In genomic region chr19:15265214-15265613, GRCh38 we compare ENCODE assay signal across 15 cellular contexts. TPM values are rescaled to one million over a fixed set of nuclear protein-coding genes. Genes with fewer than 3 reads are reported as not detected.
DNase-seq lines count a peak whose midpoint lies in the region; ATAC-seq, FAIRE-seq and TF ChIP-seq lines count a peak whose summit lies in the region.
"Had no signal": no experiment of that assay in that cellular context is flagged by ENCODE, and none has a peak within 500 bp of the region (broad histone marks: within the 10 kb centered on the region; RNA-seq: fewer than 3 reads in every experiment).

No MANE protein-coding gene starts in this region.

- peaks cover 3% of the 10 kb centered on the region for H3K4me1 Mint-ChIP-seq in activated naive CD8-positive, alpha-beta T cell treated with anti-CD3 and anti-CD28 coated beads, Interleukin-2, amount 50 U/mL, for 24 hours

- H3K9me3 ChIP-seq in muscle layer of colon (ENCODE audit: low read length), result no peaks in the 10 kb centered on the region
- H3K9me3 ChIP-seq: neutrophil had no signal

- H3K4me3 ChIP-seq in muscle layer of colon (ENCODE audit: low read depth in 1 of 2, low read length in 2 of 2), result no peak overlapping the region

- TF ChIP-seq POLR2A in GM12892 (IDR thresholded peaks at IDR 0.05; ENCODE audit: low read depth, low read length), result no peak

- ATAC-seq in activated naive CD8-positive, alpha-beta T cell treated with anti-CD3 and anti-CD28 coated beads, Interleukin-2, amount 50 U/mL, for 24 hours, result no peak

- no peaks in the 10 kb centered on the region for H3K27me3 ChIP-seq in muscle layer of colon (ENCODE audit: control insufficient read depth in 1 of 2, insufficient read depth in 2 of 2, low read length in 2 of 2)
- H3K27me3 ChIP-seq: neutrophil had no signal

- H3K4me1 ChIP-seq in muscle layer of colon (ENCODE audit: insufficient read depth, low read length), result peaks cover 54% of the 10 kb centered on the region

- TF ChIP-seq CTCF in RWPE1 (conservative IDR thresholded peaks at IDR 0.05; ENCODE audit: low read depth), result no peak

- DNase-seq in RWPE1 (ENCODE audit: low spot score) (no peak), caudate nucleus (lab: John Stamatoyannopoulos, UW) (no peak), epidermal melanocyte (ENCODE audit: insufficient read length, low spot score) (no peak), GM12892 (ENCODE audit: insufficient read length) (no peak)
- DNase-seq in activated naive CD8-positive, alpha-beta T cell treated with anti-CD3 and anti-CD28 coated beads, Interleukin-2, amount 50 U/mL, for 24 hours, result no peak
- DNase-seq: activated effector memory CD4-positive, alpha-beta T cell treated with Interleukin-2 at 50 U/mL for 16 hours; GF-D8; KBM-7; NCI-H748 treated with DMSO at 0.1 percent for 48 hours; stimulated activated CD4-positive, alpha-beta T cell treated with anti-CD3 and anti-CD28 coated beads, Interleukin-2, amount 100 ng/mL, for 48 hours; stimulated activated naive CD4-positive, alpha-beta T cell had no signal

- peaks cover 45% of the 10 kb centered on the region for H3K36me3 Mint-ChIP-seq in activated naive CD8-positive, alpha-beta T cell treated with anti-CD3 and anti-CD28 coated beads, Interleukin-2, amount 50 U/mL, for 24 hours (ENCODE audit: low read depth)

- H3K27me3 Mint-ChIP-seq in activated naive CD8-positive, alpha-beta T cell treated with anti-CD3 and anti-CD28 coated beads, Interleukin-2, amount 50 U/mL, for 24 hours, result no peaks in the 10 kb centered on the region

- H3K27ac ChIP-seq in RWPE1 (peak overlapping the region; percentile 90), caudate nucleus (ENCODE audit: low read depth, low read length) (peak overlapping the region; percentile 59), muscle layer of colon (ENCODE audit: low read depth, low read length) (peak overlapping the region; percentile 88), temporal lobe (ENCODE audit: low read depth, low read length) (peak overlapping the region; percentile 51)
- H3K27ac ChIP-seq: neutrophil had no signal

- H3K9ac ChIP-seq in muscle layer of colon (ENCODE audit: low read length), result no peak overlapping the region

- H3K9me3 Mint-ChIP-seq in activated naive CD8-positive, alpha-beta T cell treated with anti-CD3 and anti-CD28 coated beads, Interleukin-2, amount 50 U/mL, for 24 hours, result no peaks in the 10 kb centered on the region

- peaks cover 72% of the 10 kb centered on the region for H3K36me3 ChIP-seq in muscle layer of colon (ENCODE audit: insufficient read depth, low read length)

- POLR2A ChIA-PET in RWPE1 (lab: Yijun Ruan, JAX; ENCODE audit: low non-redundant PET), result no interaction called here

- no peak overlapping the region for H3K4me3 Mint-ChIP-seq in activated naive CD8-positive, alpha-beta T cell treated with anti-CD3 and anti-CD28 coated beads, Interleukin-2, amount 50 U/mL, for 24 hours

- FAIRE-seq in GM12892 (lab: Jason Lieb, UNC), result no peak
- FAIRE-seq: colon had no signal

- H3K27ac Mint-ChIP-seq in activated naive CD8-positive, alpha-beta T cell treated with anti-CD3 and anti-CD28 coated beads, Interleukin-2, amount 50 U/mL, for 24 hours, result no peak overlapping the region

- CTCF ChIA-PET in RWPE1 (lab: Yijun Ruan, JAX), result interaction anchor here (0.6 kb wide), 1 partner anchor 290 kb away, joined by 7 read pairs; no protein-coding TSS in a partner anchor

RNA-seq across cellular contexts. Expression of gene EPHX3, which starts 33.0 kb away (rescaled TPM):
- not detected for total RNA-seq in temporal lobe
- polyA plus RNA-seq in GM12892 (2012; ENCODE audit: missing spikeins), result not detected
